ENCODE assay signal across 1 cellular context in the genomic region with DNA sequence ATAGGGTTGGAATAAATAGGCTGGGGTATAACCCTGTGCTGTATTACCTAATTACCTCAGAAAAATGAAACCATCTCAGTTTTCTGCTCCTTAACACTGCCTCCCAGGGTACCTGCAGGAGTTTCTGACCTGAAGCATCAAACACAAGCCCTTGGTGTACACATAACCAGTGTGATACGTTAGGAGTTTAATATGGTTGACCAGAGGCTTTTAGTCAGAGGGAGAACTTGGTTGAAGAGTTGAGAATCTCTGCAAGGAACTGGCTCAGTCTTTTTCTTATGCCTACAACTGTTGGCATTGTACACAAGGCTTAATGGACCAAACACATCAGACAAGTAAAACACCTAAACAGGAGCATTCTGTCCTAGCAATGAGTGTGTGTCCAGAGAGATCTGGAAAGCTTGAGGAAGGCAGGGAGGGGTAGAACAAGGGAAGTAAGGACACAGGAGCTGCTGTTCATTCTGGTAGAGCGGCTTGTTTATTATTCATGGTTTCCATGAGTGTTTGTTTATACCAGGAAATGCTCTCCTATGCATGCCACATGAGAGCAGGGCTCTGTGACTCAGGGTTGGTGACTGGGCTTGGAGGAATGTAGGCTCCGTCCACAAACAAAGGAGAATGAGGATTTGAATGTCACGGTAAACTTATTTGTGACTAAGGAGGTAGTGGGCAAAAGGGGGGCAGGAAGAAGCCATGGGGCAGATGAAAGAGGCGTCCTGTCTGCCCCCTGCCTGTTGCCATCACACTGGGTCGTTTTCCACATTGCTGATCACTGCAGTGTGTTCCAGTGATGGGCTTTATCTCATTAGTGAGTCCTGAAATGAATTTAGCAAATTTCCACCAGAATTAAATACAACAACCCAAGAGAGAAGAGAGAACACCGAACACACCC.
A peak's percentile ranks its signal among the peaks of the same experiment; 100 is the strongest.
TF ChIP-seq lines count a peak whose summit lies in the region.

No MANE protein-coding gene starts in this region.

TF ChIP-seq in HepG2, 621 proteins besides CTCF, POLR2A, EP300 and RAD21 (continued from another document and continues in another):
- TF ChIP-seq, protein P1, sequence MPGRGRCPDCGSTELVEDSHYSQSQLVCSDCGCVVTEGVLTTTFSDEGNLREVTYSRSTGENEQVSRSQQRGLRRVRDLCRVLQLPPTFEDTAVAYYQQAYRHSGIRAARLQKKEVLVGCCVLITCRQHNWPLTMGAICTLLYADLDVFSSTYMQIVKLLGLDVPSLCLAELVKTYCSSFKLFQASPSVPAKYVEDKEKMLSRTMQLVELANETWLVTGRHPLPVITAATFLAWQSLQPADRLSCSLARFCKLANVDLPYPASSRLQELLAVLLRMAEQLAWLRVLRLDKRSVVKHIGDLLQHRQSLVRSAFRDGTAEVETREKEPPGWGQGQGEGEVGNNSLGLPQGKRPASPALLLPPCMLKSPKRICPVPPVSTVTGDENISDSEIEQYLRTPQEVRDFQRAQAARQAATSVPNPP (CRISPR knock-in tag; IDR thresholded peaks at IDR 0.05) = no peak
- TF ChIP-seq, protein P2, sequence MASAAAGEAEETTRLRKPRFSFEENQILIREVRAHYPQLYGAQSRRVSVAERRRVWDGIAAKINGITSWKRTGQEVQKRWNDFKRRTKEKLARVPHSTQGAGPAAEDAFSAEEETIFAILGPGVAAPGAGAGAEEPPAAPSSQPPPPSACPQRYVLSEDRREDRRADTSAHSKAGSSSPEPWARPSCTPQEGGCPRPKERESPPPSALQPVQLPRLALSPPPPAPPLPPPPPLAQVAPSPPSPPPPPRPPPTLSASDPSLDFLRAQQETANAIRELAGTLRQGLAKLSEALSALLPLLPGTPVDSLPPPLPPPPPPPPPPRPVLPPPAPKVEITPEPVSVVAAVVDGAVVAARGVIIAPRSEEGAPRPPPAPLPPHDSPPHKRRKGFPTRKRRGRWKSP (CRISPR knock-in tag; IDR thresholded peaks at IDR 0.05) = no peak
- TF ChIP-seq PCBP2 (optimal IDR thresholded peaks at IDR 0.05; ENCODE audit: low read depth, low read length, poor library complexity, severe bottlenecking) = no peak
- TF ChIP-seq ZNF143 (CRISPR knock-in tag; IDR thresholded peaks at IDR 0.05) = no peak
- TF ChIP-seq, protein P3, sequence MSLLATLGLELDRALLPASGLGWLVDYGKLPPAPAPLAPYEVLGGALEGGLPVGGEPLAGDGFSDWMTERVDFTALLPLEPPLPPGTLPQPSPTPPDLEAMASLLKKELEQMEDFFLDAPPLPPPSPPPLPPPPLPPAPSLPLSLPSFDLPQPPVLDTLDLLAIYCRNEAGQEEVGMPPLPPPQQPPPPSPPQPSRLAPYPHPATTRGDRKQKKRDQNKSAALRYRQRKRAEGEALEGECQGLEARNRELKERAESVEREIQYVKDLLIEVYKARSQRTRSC (CRISPR knock-in tag; IDR thresholded peaks at IDR 0.05; ENCODE audit: low read depth) = no peak
- TF ChIP-seq CAMTA2 (CRISPR knock-in tag; IDR thresholded peaks at IDR 0.05; ENCODE audit: borderline replicate concordance) = no peak
- no peak for TF ChIP-seq CHCHD3 (CRISPR knock-in tag; IDR thresholded peaks at IDR 0.05)
- TF ChIP-seq ELF4 (CRISPR knock-in tag; IDR thresholded peaks at IDR 0.05; ENCODE audit: borderline replicate concordance) = no peak
- TF ChIP-seq HNF4G (IDR thresholded peaks at IDR 0.05; ENCODE audit: borderline replicate concordance, low read depth, low read length) = no peak
- no peak for TF ChIP-seq HNF4G (CRISPR knock-in tag; IDR thresholded peaks at IDR 0.05; ENCODE audit: borderline replicate concordance, low read depth)
- TF ChIP-seq ZNF160 (CRISPR knock-in tag; IDR thresholded peaks at IDR 0.05) = no peak
- TF ChIP-seq MXI1 (IDR thresholded peaks at IDR 0.05; ENCODE audit: borderline replicate concordance, low read depth, low read length) = peak; percentile 49; the same call in 1 of the 3 replicates
- no peak for TF ChIP-seq MAFK (conservative IDR thresholded peaks at IDR 0.05 in 1 of 2, IDR thresholded peaks at IDR 0.05 in 1 of 2; ENCODE audit: low read length in 2 of 2)
- TF ChIP-seq, protein P4, sequence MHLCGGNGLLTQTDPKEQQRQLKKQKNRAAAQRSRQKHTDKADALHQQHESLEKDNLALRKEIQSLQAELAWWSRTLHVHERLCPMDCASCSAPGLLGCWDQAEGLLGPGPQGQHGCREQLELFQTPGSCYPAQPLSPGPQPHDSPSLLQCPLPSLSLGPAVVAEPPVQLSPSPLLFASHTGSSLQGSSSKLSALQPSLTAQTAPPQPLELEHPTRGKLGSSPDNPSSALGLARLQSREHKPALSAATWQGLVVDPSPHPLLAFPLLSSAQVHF (CRISPR knock-in tag; IDR thresholded peaks at IDR 0.05) = no peak
- no peak for TF ChIP-seq WIZ (CRISPR knock-in tag; IDR thresholded peaks at IDR 0.05)
- TF ChIP-seq ZNF564 (CRISPR knock-in tag; IDR thresholded peaks at IDR 0.05) = no peak
- TF ChIP-seq ZFP37 (CRISPR knock-in tag; IDR thresholded peaks at IDR 0.05; ENCODE audit: borderline replicate concordance) = no peak
- TF ChIP-seq, protein P5, sequence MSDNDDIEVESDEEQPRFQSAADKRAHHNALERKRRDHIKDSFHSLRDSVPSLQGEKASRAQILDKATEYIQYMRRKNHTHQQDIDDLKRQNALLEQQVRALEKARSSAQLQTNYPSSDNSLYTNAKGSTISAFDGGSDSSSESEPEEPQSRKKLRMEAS (IDR thresholded peaks at IDR 0.05) = no peak
- TF ChIP-seq NFYB (CRISPR knock-in tag; IDR thresholded peaks at IDR 0.05) = no peak
- no peak for TF ChIP-seq ATAD3A (CRISPR knock-in tag; IDR thresholded peaks at IDR 0.05)
- TF ChIP-seq FOXK1 (CRISPR knock-in tag; IDR thresholded peaks at IDR 0.05; ENCODE audit: borderline replicate concordance, low read depth) = peak; percentile 51; the same call in 1 of the 2 replicates
- no peak for TF ChIP-seq ZNF83 (CRISPR knock-in tag; IDR thresholded peaks at IDR 0.05; ENCODE audit: borderline replicate concordance)
- TF ChIP-seq SRF (IDR thresholded peaks at IDR 0.05; ENCODE audit: low read depth, low read length) = no peak
- TF ChIP-seq ZNF552 (CRISPR knock-in tag; IDR thresholded peaks at IDR 0.05; ENCODE audit: borderline replicate concordance) = no peak
- TF ChIP-seq CEBPG (CRISPR knock-in tag; IDR thresholded peaks at IDR 0.05) = no peak
- no peak for TF ChIP-seq ZNF431 (CRISPR knock-in tag; IDR thresholded peaks at IDR 0.05; ENCODE audit: borderline replicate concordance, low read depth)
- no peak for TF ChIP-seq ZFYVE20 (CRISPR knock-in tag; IDR thresholded peaks at IDR 0.05; ENCODE audit: borderline replicate concordance, low read depth)
- TF ChIP-seq, protein P6, sequence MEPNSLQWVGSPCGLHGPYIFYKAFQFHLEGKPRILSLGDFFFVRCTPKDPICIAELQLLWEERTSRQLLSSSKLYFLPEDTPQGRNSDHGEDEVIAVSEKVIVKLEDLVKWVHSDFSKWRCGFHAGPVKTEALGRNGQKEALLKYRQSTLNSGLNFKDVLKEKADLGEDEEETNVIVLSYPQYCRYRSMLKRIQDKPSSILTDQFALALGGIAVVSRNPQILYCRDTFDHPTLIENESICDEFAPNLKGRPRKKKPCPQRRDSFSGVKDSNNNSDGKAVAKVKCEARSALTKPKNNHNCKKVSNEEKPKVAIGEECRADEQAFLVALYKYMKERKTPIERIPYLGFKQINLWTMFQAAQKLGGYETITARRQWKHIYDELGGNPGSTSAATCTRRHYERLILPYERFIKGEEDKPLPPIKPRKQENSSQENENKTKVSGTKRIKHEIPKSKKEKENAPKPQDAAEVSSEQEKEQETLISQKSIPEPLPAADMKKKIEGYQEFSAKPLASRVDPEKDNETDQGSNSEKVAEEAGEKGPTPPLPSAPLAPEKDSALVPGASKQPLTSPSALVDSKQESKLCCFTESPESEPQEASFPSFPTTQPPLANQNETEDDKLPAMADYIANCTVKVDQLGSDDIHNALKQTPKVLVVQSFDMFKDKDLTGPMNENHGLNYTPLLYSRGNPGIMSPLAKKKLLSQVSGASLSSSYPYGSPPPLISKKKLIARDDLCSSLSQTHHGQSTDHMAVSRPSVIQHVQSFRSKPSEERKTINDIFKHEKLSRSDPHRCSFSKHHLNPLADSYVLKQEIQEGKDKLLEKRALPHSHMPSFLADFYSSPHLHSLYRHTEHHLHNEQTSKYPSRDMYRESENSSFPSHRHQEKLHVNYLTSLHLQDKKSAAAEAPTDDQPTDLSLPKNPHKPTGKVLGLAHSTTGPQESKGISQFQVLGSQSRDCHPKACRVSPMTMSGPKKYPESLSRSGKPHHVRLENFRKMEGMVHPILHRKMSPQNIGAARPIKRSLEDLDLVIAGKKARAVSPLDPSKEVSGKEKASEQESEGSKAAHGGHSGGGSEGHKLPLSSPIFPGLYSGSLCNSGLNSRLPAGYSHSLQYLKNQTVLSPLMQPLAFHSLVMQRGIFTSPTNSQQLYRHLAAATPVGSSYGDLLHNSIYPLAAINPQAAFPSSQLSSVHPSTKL (CRISPR knock-in tag; IDR thresholded peaks at IDR 0.05) = peak; percentile 82
- no peak for TF ChIP-seq ZNF124 (CRISPR knock-in tag; IDR thresholded peaks at IDR 0.05)
- no peak for TF ChIP-seq JDP2 (CRISPR knock-in tag; IDR thresholded peaks at IDR 0.05; ENCODE audit: borderline replicate concordance)
- TF ChIP-seq DNMT3B (CRISPR knock-in tag; conservative IDR thresholded peaks at IDR 0.05) = 0 out of 2 replicates have a peak, but pooled peaks have one; percentile 29
- TF ChIP-seq, protein P7, sequence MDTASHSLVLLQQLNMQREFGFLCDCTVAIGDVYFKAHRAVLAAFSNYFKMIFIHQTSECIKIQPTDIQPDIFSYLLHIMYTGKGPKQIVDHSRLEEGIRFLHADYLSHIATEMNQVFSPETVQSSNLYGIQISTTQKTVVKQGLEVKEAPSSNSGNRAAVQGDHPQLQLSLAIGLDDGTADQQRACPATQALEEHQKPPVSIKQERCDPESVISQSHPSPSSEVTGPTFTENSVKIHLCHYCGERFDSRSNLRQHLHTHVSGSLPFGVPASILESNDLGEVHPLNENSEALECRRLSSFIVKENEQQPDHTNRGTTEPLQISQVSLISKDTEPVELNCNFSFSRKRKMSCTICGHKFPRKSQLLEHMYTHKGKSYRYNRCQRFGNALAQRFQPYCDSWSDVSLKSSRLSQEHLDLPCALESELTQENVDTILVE (CRISPR knock-in tag; IDR thresholded peaks at IDR 0.05) = no peak
- no peak for TF ChIP-seq MTA3 (CRISPR knock-in tag; IDR thresholded peaks at IDR 0.05)
- no peak for TF ChIP-seq ZSCAN22 (CRISPR knock-in tag; IDR thresholded peaks at IDR 0.05)
- no peak for TF ChIP-seq ISX (CRISPR knock-in tag; conservative IDR thresholded peaks at IDR 0.05)
- no peak for TF ChIP-seq KDM6A (CRISPR knock-in tag; IDR thresholded peaks at IDR 0.05; ENCODE audit: low read depth)
- no peak for TF ChIP-seq ZNF121 (CRISPR knock-in tag; IDR thresholded peaks at IDR 0.05)
- TF ChIP-seq MEIS1 (CRISPR knock-in tag; IDR thresholded peaks at IDR 0.05; ENCODE audit: borderline replicate concordance) = no peak
- TF ChIP-seq MXD4 (CRISPR knock-in tag; IDR thresholded peaks at IDR 0.05) = no peak
- TF ChIP-seq, protein P8, sequence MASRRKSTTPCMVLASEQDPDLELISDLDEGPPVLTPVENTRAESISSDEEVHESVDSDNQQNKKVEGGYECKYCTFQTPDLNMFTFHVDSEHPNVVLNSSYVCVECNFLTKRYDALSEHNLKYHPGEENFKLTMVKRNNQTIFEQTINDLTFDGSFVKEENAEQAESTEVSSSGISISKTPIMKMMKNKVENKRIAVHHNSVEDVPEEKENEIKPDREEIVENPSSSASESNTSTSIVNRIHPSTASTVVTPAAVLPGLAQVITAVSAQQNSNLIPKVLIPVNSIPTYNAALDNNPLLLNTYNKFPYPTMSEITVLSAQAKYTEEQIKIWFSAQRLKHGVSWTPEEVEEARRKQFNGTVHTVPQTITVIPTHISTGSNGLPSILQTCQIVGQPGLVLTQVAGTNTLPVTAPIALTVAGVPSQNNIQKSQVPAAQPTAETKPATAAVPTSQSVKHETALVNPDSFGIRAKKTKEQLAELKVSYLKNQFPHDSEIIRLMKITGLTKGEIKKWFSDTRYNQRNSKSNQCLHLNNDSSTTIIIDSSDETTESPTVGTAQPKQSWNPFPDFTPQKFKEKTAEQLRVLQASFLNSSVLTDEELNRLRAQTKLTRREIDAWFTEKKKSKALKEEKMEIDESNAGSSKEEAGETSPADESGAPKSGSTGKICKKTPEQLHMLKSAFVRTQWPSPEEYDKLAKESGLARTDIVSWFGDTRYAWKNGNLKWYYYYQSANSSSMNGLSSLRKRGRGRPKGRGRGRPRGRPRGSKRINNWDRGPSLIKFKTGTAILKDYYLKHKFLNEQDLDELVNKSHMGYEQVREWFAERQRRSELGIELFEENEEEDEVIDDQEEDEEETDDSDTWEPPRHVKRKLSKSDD (CRISPR knock-in tag; IDR thresholded peaks at IDR 0.05; ENCODE audit: low read depth) = no peak
- TF ChIP-seq ETV5 (CRISPR knock-in tag; IDR thresholded peaks at IDR 0.05; ENCODE audit: borderline replicate concordance) = no peak; the same call in 1 of the 2 replicates
- no peak for TF ChIP-seq ZNF256 (CRISPR knock-in tag; conservative IDR thresholded peaks at IDR 0.05)
- no peak for TF ChIP-seq MZF1 (CRISPR knock-in tag; IDR thresholded peaks at IDR 0.05; ENCODE audit: borderline replicate concordance)
- TF ChIP-seq GATAD2A (CRISPR knock-in tag; IDR thresholded peaks at IDR 0.05) = no peak; the same call in 1 of the 2 replicates
- TF ChIP-seq ZNF703 (CRISPR knock-in tag; IDR thresholded peaks at IDR 0.05; ENCODE audit: borderline replicate concordance) = no peak
- peak; percentile 57 for TF ChIP-seq FOXA3 (CRISPR knock-in tag; IDR thresholded peaks at IDR 0.05)
- TF ChIP-seq, protein P9, sequence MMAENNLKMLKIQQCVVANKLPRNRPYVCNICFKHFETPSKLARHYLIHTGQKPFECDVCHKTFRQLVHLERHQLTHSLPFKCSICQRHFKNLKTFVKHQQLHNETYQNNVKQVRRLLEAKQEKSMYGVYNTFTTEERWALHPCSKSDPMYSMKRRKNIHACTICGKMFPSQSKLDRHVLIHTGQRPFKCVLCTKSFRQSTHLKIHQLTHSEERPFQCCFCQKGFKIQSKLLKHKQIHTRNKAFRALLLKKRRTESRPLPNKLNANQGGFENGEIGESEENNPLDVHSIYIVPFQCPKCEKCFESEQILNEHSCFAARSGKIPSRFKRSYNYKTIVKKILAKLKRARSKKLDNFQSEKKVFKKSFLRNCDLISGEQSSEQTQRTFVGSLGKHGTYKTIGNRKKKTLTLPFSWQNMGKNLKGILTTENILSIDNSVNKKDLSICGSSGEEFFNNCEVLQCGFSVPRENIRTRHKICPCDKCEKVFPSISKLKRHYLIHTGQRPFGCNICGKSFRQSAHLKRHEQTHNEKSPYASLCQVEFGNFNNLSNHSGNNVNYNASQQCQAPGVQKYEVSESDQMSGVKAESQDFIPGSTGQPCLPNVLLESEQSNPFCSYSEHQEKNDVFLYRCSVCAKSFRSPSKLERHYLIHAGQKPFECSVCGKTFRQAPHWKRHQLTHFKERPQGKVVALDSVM (CRISPR knock-in tag; IDR thresholded peaks at IDR 0.05) = no peak
- TF ChIP-seq NONO (IDR thresholded peaks at IDR 0.05) = no peak
- no peak for TF ChIP-seq NONO (CRISPR knock-in tag; conservative IDR thresholded peaks at IDR 0.05)
- no peak for TF ChIP-seq PTBP1 (IDR thresholded peaks at IDR 0.05; ENCODE audit: low read depth, low read length, poor library complexity, severe bottlenecking)
- TF ChIP-seq ZNF792 (CRISPR knock-in tag; IDR thresholded peaks at IDR 0.05) = no peak
- no peak for TF ChIP-seq ZMAT3 (CRISPR knock-in tag; conservative IDR thresholded peaks at IDR 0.05)
- no peak for TF ChIP-seq HES4 (CRISPR knock-in tag; IDR thresholded peaks at IDR 0.05; ENCODE audit: borderline replicate concordance)
- no peak for TF ChIP-seq ZNF430 (CRISPR knock-in tag; IDR thresholded peaks at IDR 0.05)
